Comparison of ENCODE assay signal across 24 cellular contexts in genomic region chr22:38290347-38290746, GRCh38. TPM values are rescaled to one million over a fixed set of nuclear protein-coding genes. Genes with fewer than 3 reads are reported as not detected.
DNase-seq lines count a peak whose midpoint lies in the region; ATAC-seq, FAIRE-seq and TF ChIP-seq lines count a peak whose summit lies in the region.
"Had no signal": no experiment of that assay in that cellular context is flagged by ENCODE, and none has a peak within 500 bp of the region (broad histone marks: within the 10 kb centered on the region; RNA-seq: fewer than 3 reads in every experiment).

No MANE protein-coding gene starts in this region.

- peaks cover 5% of the 10 kb centered on the region for H3K4me1 ChIP-seq in cardiac muscle cell (ENCODE audit: low read depth)
- H3K4me1 ChIP-seq in heart right ventricle: peaks cover 0 to 31% (median 7%) of the 10 kb centered on the region in 9 donors
- no peaks in the 10 kb centered on the region for H3K4me1 ChIP-seq in GM12878 (ENCODE audit: control insufficient read depth, insufficient read depth, low read length)
- H3K4me1 ChIP-seq: A549, parathyroid adenoma had no signal

- peaks cover 26% of the 10 kb centered on the region for H3K36me3 ChIP-seq in cardiac muscle cell
- peaks cover 0 to 79% (median 25%) of the 10 kb centered on the region in 9 donors for H3K36me3 ChIP-seq in heart right ventricle
- peaks cover 2 to 15% of the 10 kb centered on the region in 2 experiments; a peak in 3 of 4 replicates for H3K36me3 ChIP-seq in GM12878 (ENCODE audit: control insufficient read depth in 2 of 2, insufficient read depth in 2 of 2, low read length in 1 of 2)

- no peaks in the 10 kb centered on the region for H4K20me1 ChIP-seq in GM12878 (ENCODE audit: control insufficient read depth, insufficient read depth)

- peak overlapping the region; percentile 90 for H3K27ac ChIP-seq in cardiac muscle cell
- H3K27ac ChIP-seq in heart right ventricle: peak overlapping the region in 3 of 10 donors; percentile 9 to 73 (median 26)
- no peak overlapping the region for H3K27ac ChIP-seq in GM12878 (ENCODE audit: control insufficient read depth, insufficient read depth)
- H3K27ac ChIP-seq: A549, BLaER1, parathyroid adenoma had no signal

- intact Hi-C loops in heart right ventricle (cut with DNase I): no loop called here
- intact Hi-C loops in GM12878 (cut with micrococcal nuclease; ENCODE audit: unreplicated experiment): loop anchor here (10.0 kb wide), 1 partner anchor 284 kb away; the partner anchor contains the start of gene DMC1

- H3K9me3 ChIP-seq in cardiac muscle cell (ENCODE audit: low read depth) (no peaks in the 10 kb centered on the region), heart right ventricle (no peaks in the 10 kb centered on the region), GM12878 (replicated peaks; ENCODE audit: control insufficient read depth, insufficient read depth, low read length) (no peaks in the 10 kb centered on the region)
- H3K9me3 ChIP-seq: A549, BLaER1 had no signal

- H3K4me3 ChIP-seq in cardiac muscle cell: no peak overlapping the region
- no peak overlapping the region for H3K4me3 ChIP-seq in heart right ventricle
- H3K4me3 ChIP-seq in GM12878: no peak overlapping the region
- H3K4me3 ChIP-seq: A549, BLaER1 had no signal

- H3K27me3 ChIP-seq in cardiac muscle cell: no peaks in the 10 kb centered on the region
- no peaks in the 10 kb centered on the region for H3K27me3 ChIP-seq in heart right ventricle
- no peaks in the 10 kb centered on the region for H3K27me3 ChIP-seq in GM12878 (replicated peaks in 1 of 2; ENCODE audit: control insufficient read depth in 2 of 2, insufficient read depth in 2 of 2, low read length in 1 of 2)
- H3K27me3 ChIP-seq: BLaER1 had no signal

- CTCF ChIA-PET in GM12878 (lab: Yijun Ruan, JAX): interaction anchor here (0.6 to 1.2 kb wide), 2 partner anchors 18 to 40 kb away, joined by 3 to 4 read pairs; partner anchors contain the start of gene TMEM184B

- no peaks in the 10 kb centered on the region for H3K9me3 Mint-ChIP-seq in nephron progenitor cell
- no peaks in the 10 kb centered on the region for H3K9me3 Mint-ChIP-seq in natural killer cell treated with Interleukin-12 subunit alpha and Interleukin-12 subunit beta and Interleukin-15 and Interleukin-18, amount 100 ng/mL, for 72 hours
- H3K9me3 Mint-ChIP-seq: T-cell had no signal

- BruUV-seq in GM12878 (replicated peaks; lab: Mats Ljungman, UMichigan): no TSS peak

- no peak overlapping the region for H3K4me3 Mint-ChIP-seq in nephron progenitor cell
- no peak overlapping the region for H3K4me3 Mint-ChIP-seq in natural killer cell treated with Interleukin-12 subunit alpha and Interleukin-12 subunit beta and Interleukin-15 and Interleukin-18, amount 100 ng/mL, for 72 hours
- H3K4me3 Mint-ChIP-seq: T-cell had no signal

- no peak for TF ChIP-seq CTCF in cardiac muscle cell (IDR thresholded peaks at IDR 0.05; ENCODE audit: low read depth, low read length)
- TF ChIP-seq CTCF in heart right ventricle (IDR thresholded peaks at IDR 0.05): no peak
- no peak for TF ChIP-seq CTCF in GM12878 (IDR thresholded peaks at IDR 0.05 in 2 of 3, conservative IDR thresholded peaks at IDR 0.05 in 1 of 3; ENCODE audit: control insufficient read depth in 2 of 3, extremely low read depth in 1 of 3, insufficient read depth in 1 of 3, low read depth in 3 of 3, low read length in 3 of 3)
- no peak for TF ChIP-seq CTCF in nephron progenitor cell (IDR thresholded peaks at IDR 0.05)
- TF ChIP-seq CTCF in D721Med (IDR thresholded peaks at IDR 0.05; ENCODE audit: insufficient read depth, missing control alignments): no peak

- no peak for TF ChIP-seq POLR2A in GM12878 (IDR thresholded peaks at IDR 0.05; ENCODE audit: low read depth, low read length)

- H2AFZ ChIP-seq in GM12878 (ENCODE audit: control insufficient read depth, low read depth, low read length): no peak overlapping the region
- H2AFZ ChIP-seq: parathyroid adenoma had no signal

- H3K4me1 Mint-ChIP-seq in nephron progenitor cell: peaks cover 14% of the 10 kb centered on the region
- H3K4me1 Mint-ChIP-seq in natural killer cell treated with Interleukin-12 subunit alpha and Interleukin-12 subunit beta and Interleukin-15 and Interleukin-18, amount 100 ng/mL, for 72 hours (ENCODE audit: low read depth in 2 of 2): peaks cover 0 to 3% of the 10 kb centered on the region in 2 donors
- H3K4me1 Mint-ChIP-seq: T-cell had no signal

- H3K9ac ChIP-seq in GM12878 (ENCODE audit: control insufficient read depth, insufficient read depth, low read length): no peak overlapping the region
- H3K9ac ChIP-seq: BLaER1, parathyroid adenoma had no signal

- TF ChIP-seq EP300 in GM12878 (IDR thresholded peaks at IDR 0.05; ENCODE audit: borderline replicate concordance in 1 of 2, control insufficient read depth in 1 of 2, low read depth in 2 of 2, low read length in 2 of 2): no peak

- POLR2A ChIA-PET in GM12878 (lab: Charles Lee): interaction anchor here (0.5 to 0.6 kb wide), 2 partner anchors 280 to 302 kb away, joined by 3 to 4 read pairs; partner anchors contain the start of gene DMC1

- RAD21 ChIA-PET in GM12878 (lab: Charles Lee; ENCODE audit: unreplicated experiment): no interaction called here

- SMC1A ChIA-PET in GM12878 (lab: Charles Lee; ENCODE audit: uncharacterized antibody, unreplicated experiment): no interaction called here

- no peaks in the 10 kb centered on the region for H3K79me2 ChIP-seq in GM12878 (ENCODE audit: control insufficient read depth, insufficient read depth, low read length)
- H3K79me2 ChIP-seq: parathyroid adenoma had no signal

- FAIRE-seq in GM12878 (lab: Jason Lieb, UNC) (no peak), D721Med (lab: Jason Lieb, UNC) (no peak)
- FAIRE-seq: A549, GM12892 had no signal

- H3K27ac Mint-ChIP-seq in nephron progenitor cell: peak overlapping the region; percentile 97
- no peak overlapping the region for H3K27ac Mint-ChIP-seq in natural killer cell treated with Interleukin-12 subunit alpha and Interleukin-12 subunit beta and Interleukin-15 and Interleukin-18, amount 100 ng/mL, for 72 hours

- 85 to 90% methylated on average over 8 of the region's 8 CpGs for WGBS in heart right ventricle, 2 donors
- WGBS in GM12878 (ENCODE audit: insufficient coverage, insufficient replicate concordance, low lambda C conversion rate, missing lambda C conversion rate): 54% methylated on average over 8 of the region's 8 CpGs

- H3K4me2 ChIP-seq in GM12878 (ENCODE audit: control insufficient read depth, insufficient read depth): no peak overlapping the region
- H3K4me2 ChIP-seq: A549, BLaER1 had no signal

- no peaks in the 10 kb centered on the region for H3K27me3 Mint-ChIP-seq in nephron progenitor cell (ENCODE audit: low read depth, poor library complexity)
- H3K27me3 Mint-ChIP-seq in natural killer cell treated with Interleukin-12 subunit alpha and Interleukin-12 subunit beta and Interleukin-15 and Interleukin-18, amount 100 ng/mL, for 72 hours: no peaks in the 10 kb centered on the region
- H3K27me3 Mint-ChIP-seq: T-cell had no signal

- no peak for ATAC-seq in heart right ventricle
- peak; percentile 40 for ATAC-seq in GM12878
- no peak for ATAC-seq in natural killer cell treated with Interleukin-12 subunit alpha and Interleukin-12 subunit beta and Interleukin-15 and Interleukin-18, amount 100 ng/mL, for 72 hours
- no peak for ATAC-seq in GM21390 (IDR thresholded peaks at IDR 0.05; ENCODE audit: unreplicated experiment)
- ATAC-seq: A549; esophagus mucosa; stimulated activated naive CD8-positive, alpha-beta T cell treated with anti-CD3 and anti-CD28 coated beads, Interleukin-15, Interleukin-2, amounts not matched to agents 100 U/mL and 50 U/mL, for 24 hours; T-cell had no signal

- DNase-seq in cardiac muscle cell (ENCODE audit: low read depth in 1 of 2, low spot score in 1 of 2) (no peak), heart right ventricle (no peak), GM12878 (ENCODE audit: low read depth, low spot score) (no peak), nephron progenitor cell (no peak), DMS 273 treated with DMSO at 0.1 percent for 48 hours (lab: John Stamatoyannopoulos, UW) (no peak), D721Med (ENCODE audit: insufficient read length, low spot score) (no peak)
- DNase-seq in natural killer cell treated with Interleukin-12 subunit alpha and Interleukin-12 subunit beta and Interleukin-15 and Interleukin-18, amount 100 ng/mL, for 72 hours (ENCODE audit: low spot score): no peak
- DNase-seq: activated gamma-delta T cell treated with Interleukin-2 at 50 U/mL for 16 hours; caudate nucleus; GF-D8; HCEC 1CT; KBM-7; NCI-H2081; NCI-H510A treated with DMSO at 0.1 percent for 48 hours; SIG-M5; stimulated activated CD4-positive, alpha-beta T cell treated with anti-CD3 and anti-CD28 coated beads, Interleukin-1b, Interleukin-23, amount 100 ng/mL, for 48 hours; stimulated activated naive CD8-positive, alpha-beta T cell treated with anti-CD3 and anti-CD28 coated beads, Interleukin-15, Interleukin-2, amounts not matched to agents 100 U/mL and 50 U/mL, for 24 hours; T-cell had no signal

- no peak for TF ChIP-seq RAD21 in GM12878 (IDR thresholded peaks at IDR 0.05; ENCODE audit: insufficient read depth, low read depth, low read length)

- peaks cover 24% of the 10 kb centered on the region for H3K36me3 Mint-ChIP-seq in nephron progenitor cell (ENCODE audit: low read depth)
- H3K36me3 Mint-ChIP-seq in natural killer cell treated with Interleukin-12 subunit alpha and Interleukin-12 subunit beta and Interleukin-15 and Interleukin-18, amount 100 ng/mL, for 72 hours: no peaks in the 10 kb centered on the region

- in situ Hi-C loops in GM12878 (cut with MboI): no loop called here

RNA-seq across cellular contexts. Expression of gene TMEM184B, which starts 17.5 kb away (rescaled TPM):
- total RNA-seq in cardiac muscle cell (65.7 and 70.3 TPM in 2 replicates), heart right ventricle (10 to 100 TPM; 36.2 to 51.6 (median 46.1) TPM), GM12878 (2014; rRNA removed) (4.7 and 5.8 TPM in 2 replicates), GM12878 (2014; rRNA removed; fragmentation: Illumina TruSeq; extraction: Trizol) (4.2 and 5.0 TPM in 2 replicates), GM12878 (2021) (19.5 and 22.4 TPM in 2 replicates)
- polyA plus RNA-seq in cardiac muscle cell (59.6 and 68.8 TPM in 2 replicates), heart right ventricle (10 to 100 TPM; 20.8 to 29.7 TPM), GM12878 (2011; rRNA removed) (2.0 and 3.6 TPM in 2 replicates), GM12878 (2014; fragmentation: Illumina TruSeq; extraction: Trizol) (9.8 and 10.0 TPM in 2 replicates), GM12878 (2014; fragmentation: Nextera tagmentation; extraction: Ambion mirVana) (1 to 10 TPM in 1 of 2 experiments, under 1 TPM in 1; 0.56 to 1.0 TPM), GM12878 (2014; rRNA removed) (14.7 and 15.7 TPM in 2 replicates), GM12878 (2016; fragmentation: Nextera tagmentation; extraction: Ambion mirVana) (10 to 100 TPM; 16.1 to 17.1 TPM)
- total RNA-seq in GM12878 (2013; cell fraction: nucleolus; rRNA removed): 13.7 and 14.0 TPM in 2 replicates
- 4.2 TPM for polyA plus RNA-seq in GM12878 (2011; ENCODE audit: low read depth)
- 4.5 and 5.4 TPM in 2 replicates for polyA plus RNA-seq in GM12878 (2011; cell fraction: cytosol; rRNA removed)
- 9.4 and 12.5 TPM in 2 replicates for polyA plus RNA-seq in GM12878 (2011; cell fraction: nucleus; rRNA removed)
- polyA plus RNA-seq in GM12878 (2012): 10.0 and 10.7 TPM in 2 replicates
- 5.0 and 5.3 TPM in 2 replicates for polyA minus RNA-seq in GM12878 (2011; rRNA and poly(A)+ RNA removed)
- 3.6 and 4.7 TPM in 2 replicates for polyA minus RNA-seq in GM12878 (2011; cell fraction: cytosol; rRNA and poly(A)+ RNA removed)
- 2.9 and 4.6 TPM in 2 replicates for polyA minus RNA-seq in GM12878 (2011; cell fraction: nucleus; rRNA and poly(A)+ RNA removed)
- 10 to 100 TPM; 59.4 to 59.8 TPM for total RNA-seq in natural killer cell treated with Interleukin-12 subunit alpha and Interleukin-12 subunit beta and Interleukin-15 and Interleukin-18, amount 100 ng/mL, for 72 hours

RNA-seq across cellular contexts. Expression of gene CSNK1E, which starts 26.9 kb away (rescaled TPM):
- total RNA-seq in cardiac muscle cell (198 and 262 TPM in 2 replicates), heart right ventricle (10 to 100 TPM; 64.1 to 88.1 (median 78.6) TPM), GM12878 (2014; rRNA removed) (78.7 and 88.5 TPM in 2 replicates), GM12878 (2014; rRNA removed; fragmentation: Illumina TruSeq; extraction: Trizol) (48.3 and 51.6 TPM in 2 replicates), GM12878 (2021) (89.9 and 98.8 TPM in 2 replicates)
- polyA plus RNA-seq in cardiac muscle cell (179 and 193 TPM in 2 replicates), heart right ventricle (10 to 100 TPM; 81.6 to 83.4 TPM), GM12878 (2011; rRNA removed) (47.6 and 79.5 TPM in 2 replicates), GM12878 (2014; fragmentation: Illumina TruSeq; extraction: Trizol) (52.4 and 78.3 TPM in 2 replicates), GM12878 (2014; fragmentation: Nextera tagmentation; extraction: Ambion mirVana) (10 to 100 TPM in 1 of 2 experiments, 1 to 10 TPM in 1; 5.9 to 12.6 TPM), GM12878 (2014; rRNA removed) (103 and 107 TPM in 2 replicates), GM12878 (2016; fragmentation: Nextera tagmentation; extraction: Ambion mirVana) (10 to 100 TPM; 17.3 to 18.5 TPM)
- 185 TPM in 2 replicates for total RNA-seq in GM12878 (2013; cell fraction: nucleolus; rRNA removed)
- 28.7 TPM for polyA plus RNA-seq in GM12878 (2011; ENCODE audit: low read depth)
- polyA plus RNA-seq in GM12878 (2011; cell fraction: cytosol; rRNA removed): 90.3 and 119 TPM in 2 replicates
- 145 and 172 TPM in 2 replicates for polyA plus RNA-seq in GM12878 (2011; cell fraction: nucleus; rRNA removed)
- polyA plus RNA-seq in GM12878 (2012): 56.9 and 63.0 TPM in 2 replicates
- polyA minus RNA-seq in GM12878 (2011; rRNA and poly(A)+ RNA removed): 56.9 and 94.5 TPM in 2 replicates
- 34.5 and 38.5 TPM in 2 replicates for polyA minus RNA-seq in GM12878 (2011; cell fraction: cytosol; rRNA and poly(A)+ RNA removed)
- polyA minus RNA-seq in GM12878 (2011; cell fraction: nucleus; rRNA and poly(A)+ RNA removed): 28.9 and 42.1 TPM in 2 replicates
- total RNA-seq in natural killer cell treated with Interleukin-12 subunit alpha and Interleukin-12 subunit beta and Interleukin-15 and Interleukin-18, amount 100 ng/mL, for 72 hours: 100 to 1,000 TPM; 107 to 156 TPM
